ENCODE assay signal across 13 cellular contexts in genomic region chr1:176515310-176515709, GRCh38. TPM values are rescaled to one million over a fixed set of nuclear protein-coding genes. Genes with fewer than 3 reads are reported as not detected.
DNase-seq lines count a peak whose midpoint lies in the region; ATAC-seq, FAIRE-seq and TF ChIP-seq lines count a peak whose summit lies in the region.
"Had no signal": no experiment of that assay in that cellular context is flagged by ENCODE, and none has a peak within 500 bp of the region (broad histone marks: within the 10 kb centered on the region; RNA-seq: fewer than 3 reads in every experiment).

No MANE protein-coding gene starts in this region.

- H3K27ac Mint-ChIP-seq in CD14-positive monocyte: no peak overlapping the region

- intact Hi-C loops in adrenal gland (cut with DNase I) (no loop called here), right lobe of liver (cut with DNase I) (no loop called here), CD14-positive monocyte (cut with micrococcal nuclease) (no loop called here)

- ATAC-seq in right lobe of liver (peak; percentile 89 to 97 (median 92)), GM21576 (IDR thresholded peaks at IDR 0.05; ENCODE audit: unreplicated experiment) (no peak), gastroesophageal sphincter (no peak)

- no peaks in the 10 kb centered on the region for H3K27me3 ChIP-seq in adrenal gland
- no peaks in the 10 kb centered on the region for H3K27me3 ChIP-seq in right lobe of liver
- no peaks in the 10 kb centered on the region for H3K27me3 ChIP-seq in gastroesophageal sphincter
- H3K27me3 ChIP-seq: thyroid gland had no signal

- H3K4me3 ChIP-seq in adrenal gland: no peak overlapping the region
- H3K4me3 ChIP-seq in right lobe of liver: no peak overlapping the region
- no peak overlapping the region for H3K4me3 ChIP-seq in gastroesophageal sphincter
- H3K4me3 ChIP-seq: thyroid gland had no signal

- H3K9me3 ChIP-seq in adrenal gland (replicated peaks in 1 of 3): no peaks in the 10 kb centered on the region
- H3K9me3 ChIP-seq in right lobe of liver: no peaks in the 10 kb centered on the region
- H3K9me3 ChIP-seq in gastroesophageal sphincter: no peaks in the 10 kb centered on the region
- H3K9me3 ChIP-seq: thyroid gland had no signal

- no peaks in the 10 kb centered on the region for H3K4me1 Mint-ChIP-seq in CD14-positive monocyte

- no peaks in the 10 kb centered on the region for H3K36me3 Mint-ChIP-seq in CD14-positive monocyte

- TF ChIP-seq EP300 in gastroesophageal sphincter (IDR thresholded peaks at IDR 0.05): no peak

- TF ChIP-seq CTCF in adrenal gland (IDR thresholded peaks at IDR 0.05) (no peak), right lobe of liver (IDR thresholded peaks at IDR 0.05) (no peak), CD14-positive monocyte (IDR thresholded peaks at IDR 0.05) (no peak), gastroesophageal sphincter (IDR thresholded peaks at IDR 0.05) (no peak)

- FAIRE-seq in GM19239 (lab: Jason Lieb, UNC): no peak

- no peaks in the 10 kb centered on the region for H3K36me3 ChIP-seq in adrenal gland (replicated peaks in 1 of 2)
- H3K36me3 ChIP-seq in right lobe of liver: no peaks in the 10 kb centered on the region
- H3K36me3 ChIP-seq in gastroesophageal sphincter: no peaks in the 10 kb centered on the region
- H3K36me3 ChIP-seq: thyroid gland had no signal

- peaks cover 0 to 10% (median 3%) of the 10 kb centered on the region in 7 donors for H3K9me3 Mint-ChIP-seq in CD14-positive monocyte

- H3K4me1 ChIP-seq in adrenal gland (replicated peaks in 1 of 2): no peaks in the 10 kb centered on the region
- H3K4me1 ChIP-seq in right lobe of liver: peaks cover 0 to 27% (median 3%) of the 10 kb centered on the region in 4 donors
- H3K4me1 ChIP-seq in gastroesophageal sphincter: no peaks in the 10 kb centered on the region
- H3K4me1 ChIP-seq: thyroid gland had no signal

- peaks cover 0 to 2% (median 0%) of the 10 kb centered on the region in 3 donors for H3K27me3 Mint-ChIP-seq in CD14-positive monocyte (ENCODE audit: low read depth in 3 of 3)

- TF ChIP-seq POLR2A in adrenal gland (IDR thresholded peaks at IDR 0.05) (no peak), right lobe of liver (IDR thresholded peaks at IDR 0.05) (peak; percentile 16), gastroesophageal sphincter (IDR thresholded peaks at IDR 0.05) (no peak)

- 34 to 46% (median 45%) methylated on average over 3 of the region's 3 CpGs for WGBS in adrenal gland, 4 donors
- 7% methylated on average over 2 of the region's 3 CpGs for WGBS in right lobe of liver (ENCODE audit: insufficient coverage, low coverage, low lambda C conversion rate, missing lambda C conversion rate)
- WGBS in gastroesophageal sphincter (ENCODE audit: low coverage in 1 of 2), 2 donors: 40 to 41% methylated on average over 2 to 3 of the region's 3 CpGs

- peak; percentile 65 for DNase-seq in DMS153 treated with DMSO at 0.1 percent for 48 hours (lab: John Stamatoyannopoulos, UW; ENCODE audit: unreplicated experiment)
- DNase-seq in NCI-H1092 (lab: John Stamatoyannopoulos, UW): peak; percentile 31
- DNase-seq in adrenal gland: peak in 6 of 7 donors; percentile 20 to 72 (median 22)
- DNase-seq in right lobe of liver: peak in 2 of 3 donors; percentile 30 to 64
- no peak for DNase-seq in CD14-positive monocyte (ENCODE audit: low spot score)
- DNase-seq in GM19239 (ENCODE audit: insufficient read length, low spot score): no peak
- DNase-seq: activated CD4-positive, alpha-beta T cell treated with anti-CD3 and anti-CD28 coated beads, Interleukin-2, amount 50 U/mL, for 1 hour; DND-41; KBM-7; stimulated activated CD4-positive, alpha-beta T cell treated with anti-CD3 and anti-CD28 coated beads, Interleukin-4, amount 100 ng/mL, for 4 hours; thyroid gland had no signal

- no peak overlapping the region for H3K4me3 Mint-ChIP-seq in CD14-positive monocyte

- H3K27ac ChIP-seq in adrenal gland (no peak overlapping the region), right lobe of liver (peak overlapping the region; percentile 40 to 61 (median 50)), gastroesophageal sphincter (no peak overlapping the region)
- H3K27ac ChIP-seq: thyroid gland had no signal

RNA-seq across cellular contexts. Expression of gene PAPPA2, which starts 52.3 kb away (rescaled TPM):
- total RNA-seq in adrenal gland (under 1 TPM in 7 of 8 donors, not detected in 1; 0.04 to 0.87 (median 0.15) TPM), right lobe of liver (10 to 100 TPM in 1 of 6 experiments, 1 to 10 TPM in 3, under 1 TPM in 2; 0.53 to 14.8 (median 2.9) TPM), gastroesophageal sphincter (under 1 TPM; 0.10 to 0.54 (median 0.14) TPM)
- polyA plus RNA-seq in adrenal gland (under 1 TPM; 0.03 to 0.08 (median 0.05) TPM), CD14-positive monocyte (not detected)

Comparison
In these comparisons a context has a peak if more than half of its experiments do, and no peak if none do; other contexts are left out.
1. DNase-seq: peak in DMS153 treated with DMSO at 0.1 percent for 48 hours (single experiment), NCI-H1092 (single experiment), adrenal gland (6 of 7) and right lobe of liver (2 of 3); none in CD14-positive monocyte (single experiment) and GM19239 (single experiment).
2. H3K27ac ChIP-seq: peak in right lobe of liver (3 of 3); none in adrenal gland (0 of 5) and gastroesophageal sphincter (0 of 4).
3. ATAC-seq: peak in right lobe of liver (4 of 4); none in GM21576 (single experiment) and gastroesophageal sphincter (single experiment).